In the genomic region with DNA sequence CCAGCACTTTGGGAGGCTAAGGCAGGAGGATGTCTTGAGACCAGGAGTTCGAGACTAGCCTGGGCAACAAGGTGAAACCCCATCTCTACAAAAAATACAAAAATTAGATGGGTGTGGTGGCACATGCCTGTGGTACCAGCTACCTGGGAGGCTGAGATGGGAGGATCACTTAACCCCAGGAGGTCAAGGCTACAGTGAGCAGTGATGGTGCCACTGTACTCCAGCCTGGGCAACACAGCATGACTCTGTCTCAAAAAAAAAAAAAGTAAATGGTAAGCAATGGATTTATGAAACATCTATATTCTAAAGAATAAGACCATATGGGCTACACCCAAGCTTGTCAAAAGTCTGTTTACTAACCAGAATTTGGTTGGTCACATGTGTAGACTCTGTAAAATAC, we compare ENCODE assay signal across 12 cellular contexts. TPM values are rescaled to one million over a fixed set of nuclear protein-coding genes. Genes with fewer than 3 reads are reported as not detected.
A peak's percentile ranks its signal among the peaks of the same experiment; 100 is the strongest.
DNase-seq lines count a peak whose midpoint lies in the region; ATAC-seq, FAIRE-seq and TF ChIP-seq lines count a peak whose summit lies in the region.
"Had no signal": no experiment of that assay in that cellular context is flagged by ENCODE, and none has a peak within 500 bp of the region (broad histone marks: within the 10 kb centered on the region; RNA-seq: fewer than 3 reads in every experiment).

No MANE protein-coding gene starts in this region.

- H3K27me3 ChIP-seq in K562 (ENCODE audit: control insufficient read depth in 2 of 2, insufficient read depth in 2 of 2, low read length in 2 of 2) (no peaks in the 10 kb centered on the region), keratinocyte (ENCODE audit: control insufficient read depth, extremely low read depth, insufficient read depth, low read length) (no peaks in the 10 kb centered on the region), subcutaneous abdominal adipose tissue (ENCODE audit: control insufficient read depth in 5 of 5, insufficient read depth in 4 of 5, low read length in 5 of 5) (no peaks in the 10 kb centered on the region)
- H3K27me3 ChIP-seq: neutrophil had no signal

- H3K4me3 ChIP-seq in HEK293 (ENCODE audit: low read depth, low read length) (no peak overlapping the region), K562 (no peak overlapping the region), keratinocyte (ENCODE audit: control insufficient read depth in 2 of 3, extremely low read depth in 1 of 3, insufficient read depth in 2 of 3, low read depth in 1 of 3, low read length in 3 of 3) (peak overlapping the region in 1 of 3 experiments; percentile 1), subcutaneous abdominal adipose tissue (ENCODE audit: low read depth in 1 of 5, low read length in 5 of 5) (no peak overlapping the region)

- intact Hi-C loops in K562 (cut with micrococcal nuclease): loop anchor here (2.0 kb wide), 1 partner anchor 24 kb away; no protein-coding TSS in a partner anchor

- no peaks in the 10 kb centered on the region for H3K9me3 ChIP-seq in HEK293 (ENCODE audit: control insufficient read depth, insufficient read depth, low read depth, low read length)
- H3K9me3 ChIP-seq in K562 (replicated peaks; ENCODE audit: control insufficient read depth, insufficient read depth, low read depth, low read length): no peaks in the 10 kb centered on the region
- H3K9me3 ChIP-seq in keratinocyte (ENCODE audit: control insufficient read depth, low read depth, low read length): no peaks in the 10 kb centered on the region
- H3K9me3 ChIP-seq in subcutaneous abdominal adipose tissue (ENCODE audit: control insufficient read depth in 5 of 5, low read length in 5 of 5): no peaks in the 10 kb centered on the region
- H3K9me3 ChIP-seq: neutrophil had no signal

- DNase-seq in K562 (ENCODE audit: extremely low read depth in 1 of 4, low spot score in 3 of 4) (no peak), keratinocyte (ENCODE audit: low read depth, low spot score) (no peak), NCI-H1436 (lab: John Stamatoyannopoulos, UW) (no peak)
- DNase-seq in stimulated activated CD8-positive, alpha-beta memory T cell treated with anti-CD3 and anti-CD28 coated beads, Interleukin-4, amount 100 ng/mL, for 48 hours: no peak
- DNase-seq: activated B cell treated with CpG ODN at 0.5 μM for 24 hours; effector CD4-positive, alpha-beta T cell; NCI-H2171 had no signal

- 88% methylated on average over 1 of the region's 1 CpG for WGBS in K562 (ENCODE audit: insufficient coverage, low coverage, missing lambda C conversion rate)

- POLR2A ChIA-PET in HEK293 (lab: Yijun Ruan, JAX) (interaction anchor here (0.6 to 1.6 kb wide), 3 partner anchors 12 to 269 kb away, joined by 3 to 8 read pairs (median 4); partner anchors contain the start of genes FGD6, METAP2 and VEZT), K562 (lab: Yijun Ruan, JAX) (interaction anchor here (0.7 to 1.2 kb wide), 2 partner anchors 24 to 180 kb away, joined by 4 to 6 read pairs; no protein-coding TSS in a partner anchor)

- no peak overlapping the region for H3K27ac ChIP-seq in HEK293 (ENCODE audit: extremely low read depth, low read depth, low read length)
- peak overlapping the region; percentile 94 for H3K27ac ChIP-seq in K562 (ENCODE audit: extremely low read depth, low read depth, low read length)
- H3K27ac ChIP-seq in keratinocyte (ENCODE audit: control insufficient read depth, insufficient read depth, low read length): peak overlapping the region; percentile 100
- H3K27ac ChIP-seq in subcutaneous abdominal adipose tissue (ENCODE audit: low read depth, low read length): peak overlapping the region; percentile 39
- H3K27ac ChIP-seq: neutrophil had no signal

- no peak for TF ChIP-seq EP300 in K562 (IDR thresholded peaks at IDR 0.05; ENCODE audit: low read length)

- in situ Hi-C loops in K562 (cut with MboI): no loop called here

- dilution Hi-C loops in keratinocyte (cut with MboI; ENCODE audit: extremely low pct_ligation_motif_present, low sequenced_read_pairs): loop anchor here (5.0 kb wide), 1 partner anchor 43 kb away; no protein-coding TSS in a partner anchor

- ATAC-seq in K562 (no peak), GM18505 (IDR thresholded peaks at IDR 0.05; ENCODE audit: unreplicated experiment) (no peak), GM19035 (IDR thresholded peaks at IDR 0.05; ENCODE audit: unreplicated experiment) (no peak)

- CTCF ChIA-PET in HEK293 (lab: Yijun Ruan, JAX) (interaction anchor here (0.6 to 1.6 kb wide), 2 partner anchors 370 to 1063 kb away, joined by 3 to 5 read pairs; no protein-coding TSS in a partner anchor), K562 (lab: Yijun Ruan, JAX; ENCODE audit: low intra/inter-chr PET ratio) (no interaction called here)

- H3K9ac ChIP-seq in K562 (ENCODE audit: insufficient read depth in 1 of 2, low read depth in 2 of 2, low read length in 2 of 2) (peak overlapping the region in 1 of 2 experiments; percentile 81; a peak in 2 of 4 replicates), keratinocyte (ENCODE audit: control insufficient read depth, extremely low read depth, insufficient read depth, low read length) (peak overlapping the region; percentile 95), subcutaneous abdominal adipose tissue (ENCODE audit: low read length in 5 of 5) (no peak overlapping the region)

- H2AFZ ChIP-seq in K562 (ENCODE audit: low read depth, low read length) (peak overlapping the region; percentile 84), keratinocyte (ENCODE audit: control insufficient read depth, low read length) (no peak overlapping the region)

- no peaks in the 10 kb centered on the region for H3K9me1 ChIP-seq in K562 (ENCODE audit: control insufficient read depth, insufficient read depth, low read length)
- no peaks in the 10 kb centered on the region for H3K9me1 ChIP-seq in keratinocyte (ENCODE audit: control insufficient read depth, extremely low read depth, insufficient read depth, low read length)

- peaks cover 55% of the 10 kb centered on the region for H3K79me2 ChIP-seq in K562 (ENCODE audit: control insufficient read depth, insufficient read depth, low read length)
- H3K79me2 ChIP-seq in keratinocyte (ENCODE audit: control insufficient read depth, insufficient read depth, low read length): peaks cover 57% of the 10 kb centered on the region

- TF ChIP-seq RAD21 in K562 (CRISPR knock-in tag; conservative IDR thresholded peaks at IDR 0.05 in 1 of 2, IDR thresholded peaks at IDR 0.05 in 1 of 2): no peak

- no peaks in the 10 kb centered on the region for H4K20me1 ChIP-seq in K562 (replicated peaks; ENCODE audit: control insufficient read depth, insufficient read depth, low read length)
- H4K20me1 ChIP-seq in keratinocyte (ENCODE audit: control insufficient read depth, extremely low read depth, insufficient read depth, low read length): no peaks in the 10 kb centered on the region

- TF ChIP-seq CTCF in HEK293 (tag by site-specific recombination; IDR thresholded peaks at IDR 0.05) (no peak), K562 (IDR thresholded peaks at IDR 0.05 in 2 of 3, conservative IDR thresholded peaks at IDR 0.05 in 1 of 3; ENCODE audit: insufficient read depth in 2 of 3, low read depth in 1 of 3, low read length in 3 of 3) (no peak), keratinocyte (optimal IDR thresholded peaks at IDR 0.05 in 1 of 3, IDR thresholded peaks at IDR 0.05 in 1 of 3, conservative IDR thresholded peaks at IDR 0.05 in 1 of 3; ENCODE audit: extremely low read depth in 1 of 3, insufficient read depth in 2 of 3, low read length in 3 of 3) (no peak)

- no peak for FAIRE-seq in K562 (lab: Jason Lieb, UNC)
- no peak for FAIRE-seq in keratinocyte (lab: Jason Lieb, UNC)

- H3K36me3 ChIP-seq in HEK293 (ENCODE audit: control insufficient read depth in 2 of 2, insufficient read depth in 1 of 2, low read length in 2 of 2): no peaks in the 10 kb centered on the region
- H3K36me3 ChIP-seq in K562 (ENCODE audit: control insufficient read depth, insufficient read depth, low read length): no peaks in the 10 kb centered on the region; the same call in 2 of the 3 replicates
- H3K36me3 ChIP-seq in keratinocyte (ENCODE audit: control insufficient read depth in 2 of 2, extremely low read depth in 1 of 2, insufficient read depth in 2 of 2, low read length in 2 of 2): peaks cover 4 to 14% of the 10 kb centered on the region in 2 experiments
- H3K36me3 ChIP-seq in subcutaneous abdominal adipose tissue (ENCODE audit: control insufficient read depth in 5 of 5, insufficient read depth in 5 of 5, low read length in 5 of 5): no peaks in the 10 kb centered on the region
- H3K36me3 ChIP-seq: neutrophil had no signal

- 0 out of 2 replicates have a peak overlapping the region, but pooled peaks have one; percentile 84 for H3K4me2 ChIP-seq in K562 (ENCODE audit: insufficient read depth, low read length)
- H3K4me2 ChIP-seq in keratinocyte (ENCODE audit: control insufficient read depth, extremely low read depth, insufficient read depth, low read depth, low read length): peak overlapping the region; percentile 83

- TF ChIP-seq POLR2A in K562 (conservative IDR thresholded peaks at IDR 0.05) (no peak), GM18505 (IDR thresholded peaks at IDR 0.05; ENCODE audit: borderline replicate concordance, extremely low read depth, insufficient read depth, insufficient read length) (no peak)

- H3K4me1 ChIP-seq in HEK293 (ENCODE audit: control insufficient read depth, insufficient read depth, low read length): peaks cover 27% of the 10 kb centered on the region
- H3K4me1 ChIP-seq in K562 (replicated peaks in 1 of 2; ENCODE audit: control insufficient read depth in 2 of 2, insufficient read depth in 2 of 2, low read length in 2 of 2): peaks cover 26 to 55% of the 10 kb centered on the region in 2 experiments
- H3K4me1 ChIP-seq in keratinocyte (ENCODE audit: control insufficient read depth, extremely low read depth, insufficient read depth, low read length): peaks cover 68% of the 10 kb centered on the region
- H3K4me1 ChIP-seq in subcutaneous abdominal adipose tissue (ENCODE audit: control insufficient read depth in 5 of 5, insufficient read depth in 5 of 5, low read length in 5 of 5): peaks cover 3 to 52% (median 33%) of the 10 kb centered on the region in 5 donors

- BruUV-seq in K562 (replicated peaks; lab: Mats Ljungman, UMichigan): no TSS peak

RNA-seq across cellular contexts. Expression of gene FGD6, which starts 12.3 kb away (rescaled TPM):
- total RNA-seq in K562 (2011; cell fraction: chromatin; rRNA removed; ENCODE audit: low replicate concordance): 12.9 and 34.3 TPM in 2 replicates
- total RNA-seq in K562 (2011; cell fraction: nucleolus; rRNA removed): 5.8 and 8.0 TPM in 2 replicates
- total RNA-seq in K562 (2011; cell fraction: nucleoplasm; rRNA removed): 10.3 and 11.4 TPM in 2 replicates
- total RNA-seq in K562 (2014; rRNA removed): 4.7 and 6.4 TPM in 2 replicates
- total RNA-seq in K562 (2014; rRNA removed; fragmentation: Illumina TruSeq; extraction: Trizol): 7.6 and 9.5 TPM in 2 replicates
- 10.0 and 11.1 TPM in 2 replicates for total RNA-seq in K562 (2015; rRNA removed; fragmentation: Illumina TruSeq; extraction: Trizol)
- 6.7 and 8.1 TPM in 2 replicates for total RNA-seq in K562 (2021)
- 4.3 and 5.8 TPM in 2 replicates for polyA plus RNA-seq in K562 (2011; rRNA removed)
- 1.4 and 2.6 TPM in 2 replicates for polyA plus RNA-seq in K562 (2011; cell fraction: cytosol; rRNA removed)
- polyA plus RNA-seq in K562 (2011; cell fraction: nucleus; rRNA removed): 3.3 and 5.2 TPM in 2 replicates
- 2.6 and 3.3 TPM in 2 replicates for polyA plus RNA-seq in K562 (2012)
- polyA plus RNA-seq in K562 (2014; fragmentation: Illumina TruSeq; extraction: Trizol): 4.6 and 5.5 TPM in 2 replicates
- 1 to 10 TPM; 1.5 to 2.1 TPM for polyA plus RNA-seq in K562 (2014; fragmentation: Nextera tagmentation; extraction: Ambion mirVana)
- polyA plus RNA-seq in K562 (2014; rRNA removed): 4.9 and 5.0 TPM in 2 replicates
- 17.9 and 23.0 TPM in 2 replicates for polyA minus RNA-seq in K562 (2011; rRNA and poly(A)+ RNA removed)
- 6.0 and 10.7 TPM in 2 replicates for polyA minus RNA-seq in K562 (2011; cell fraction: cytosol; rRNA and poly(A)+ RNA removed)
- 7.0 and 11.2 TPM in 2 replicates for polyA minus RNA-seq in K562 (2011; cell fraction: nucleus; rRNA and poly(A)+ RNA removed)
- polyA plus RNA-seq in keratinocyte: 40.4 to 54.2 TPM (median 50.8 TPM) in 3 replicates
- polyA plus RNA-seq in keratinocyte (2011; ENCODE audit: low read depth): 6.6 TPM
- 25.0 and 52.1 TPM in 2 replicates for polyA plus RNA-seq in keratinocyte (2011; cell fraction: cytosol; rRNA removed)
- 75.5 and 92.1 TPM in 2 replicates for polyA plus RNA-seq in keratinocyte (2011; cell fraction: nucleus; rRNA removed)
- 9.7 and 34.8 TPM in 2 replicates for polyA plus RNA-seq in keratinocyte (2012; ENCODE audit: low replicate concordance)
- polyA minus RNA-seq in keratinocyte: 16.1 to 84.1 TPM (median 45.5 TPM) in 3 replicates
- 58.5 TPM for polyA minus RNA-seq in keratinocyte (2011; cell fraction: cytosol; rRNA and poly(A)+ RNA removed)
- 60.4 and 108 TPM in 2 replicates for polyA minus RNA-seq in keratinocyte (2011; cell fraction: nucleus; rRNA and poly(A)+ RNA removed)

RNA-seq across cellular contexts. Expression of gene VEZT, which starts 12.6 kb away (rescaled TPM):
- 54.4 and 119 TPM in 2 replicates for total RNA-seq in K562 (2011; cell fraction: chromatin; rRNA removed; ENCODE audit: low replicate concordance)
- total RNA-seq in K562 (2011; cell fraction: nucleolus; rRNA removed): 24.8 and 35.1 TPM in 2 replicates
- total RNA-seq in K562 (2011; cell fraction: nucleoplasm; rRNA removed): 59.2 and 87.3 TPM in 2 replicates
- total RNA-seq in K562 (2014; rRNA removed) (23.1 and 23.8 TPM in 2 replicates), K562 (2014; rRNA removed; fragmentation: Illumina TruSeq; extraction: Trizol) (37.1 and 45.5 TPM in 2 replicates), K562 (2015; rRNA removed; fragmentation: Illumina TruSeq; extraction: Trizol) (39.1 and 44.8 TPM in 2 replicates), K562 (2021) (24.7 and 32.2 TPM in 2 replicates)
- polyA plus RNA-seq in K562 (2011; rRNA removed) (53.8 and 61.5 TPM in 2 replicates), K562 (2014; fragmentation: Illumina TruSeq; extraction: Trizol) (33.2 and 44.2 TPM in 2 replicates), K562 (2014; fragmentation: Nextera tagmentation; extraction: Ambion mirVana) (10 to 100 TPM; 16.1 to 29.1 TPM), K562 (2014; rRNA removed) (27.6 and 32.6 TPM in 2 replicates), keratinocyte (106 to 183 TPM (median 169 TPM) in 3 replicates)
- 17.8 and 22.4 TPM in 2 replicates for polyA plus RNA-seq in K562 (2011; cell fraction: cytosol; rRNA removed)
- 21.8 and 26.2 TPM in 2 replicates for polyA plus RNA-seq in K562 (2011; cell fraction: nucleus; rRNA removed)
- polyA plus RNA-seq in K562 (2012): 21.8 and 28.0 TPM in 2 replicates
- 55.7 and 57.3 TPM in 2 replicates for polyA minus RNA-seq in K562 (2011; rRNA and poly(A)+ RNA removed)
- polyA minus RNA-seq in K562 (2011; cell fraction: cytosol; rRNA and poly(A)+ RNA removed): 9.9 and 23.3 TPM in 2 replicates
- polyA minus RNA-seq in K562 (2011; cell fraction: nucleus; rRNA and poly(A)+ RNA removed): 23.4 and 41.7 TPM in 2 replicates
- 123 TPM for polyA plus RNA-seq in keratinocyte (2011; ENCODE audit: low read depth)
- polyA plus RNA-seq in keratinocyte (2011; cell fraction: cytosol; rRNA removed): 78.2 and 178 TPM in 2 replicates
- 163 and 205 TPM in 2 replicates for polyA plus RNA-seq in keratinocyte (2011; cell fraction: nucleus; rRNA removed)
- polyA plus RNA-seq in keratinocyte (2012; ENCODE audit: low replicate concordance): 35.9 and 70.7 TPM in 2 replicates
- polyA minus RNA-seq in keratinocyte: 32.8 to 160 TPM (median 127 TPM) in 3 replicates
- polyA minus RNA-seq in keratinocyte (2011; cell fraction: cytosol; rRNA and poly(A)+ RNA removed): 69.1 TPM
- 104 and 211 TPM in 2 replicates for polyA minus RNA-seq in keratinocyte (2011; cell fraction: nucleus; rRNA and poly(A)+ RNA removed)

Comparison
In these comparisons a context has a peak if more than half of its experiments do, and no peak if none do; other contexts are left out.
1. Of the 44 proteins assayed by ChIP-seq in both K562 and HEK293: peak only in K562: none; only in HEK293: none; in both: ZNF121; in neither: 43.